In the genomic region with DNA sequence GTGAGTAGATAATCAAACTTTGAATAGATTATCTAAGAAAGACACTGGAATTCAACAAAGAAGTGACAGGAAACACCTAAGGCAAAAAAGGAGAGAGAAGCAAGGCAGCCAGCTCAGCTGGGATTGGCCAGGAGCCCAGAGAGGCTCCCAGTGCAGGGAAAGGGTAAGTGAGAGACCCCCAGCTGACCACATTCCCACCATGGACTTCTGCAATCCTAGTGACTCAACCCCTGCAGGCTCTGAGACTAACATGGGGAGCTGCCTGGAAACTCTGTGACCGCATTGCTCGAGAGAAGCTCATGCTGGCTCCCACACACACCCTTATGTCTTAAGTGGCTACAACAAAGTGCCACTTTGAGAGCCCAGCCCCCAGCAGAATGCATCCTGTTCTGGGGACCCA, we compare ENCODE assay signal across 18 cellular contexts.
DNase-seq lines count a peak whose midpoint lies in the region; TF ChIP-seq lines count a peak whose summit lies in the region.
"Had no signal": no experiment of that assay in that cellular context is flagged by ENCODE, and none has a peak within 500 bp of the region (broad histone marks: within the 10 kb centered on the region; RNA-seq: fewer than 3 reads in every experiment).

No MANE protein-coding gene starts in this region.

- no peak for TF ChIP-seq CTCF in GM10248 (IDR thresholded peaks at IDR 0.05; ENCODE audit: control extremely low read depth, extremely low read depth, low read depth, missing control alignments)

- no peak overlapping the region for H3K4me3 ChIP-seq in skeletal muscle cell (ENCODE audit: low read depth, low read length)
- H3K4me3 ChIP-seq: prostate gland, upper lobe of right lung had no signal

- peak; percentile 22 for DNase-seq in GM04503 (ENCODE audit: low read depth)
- peak; percentile 72 for DNase-seq in amniotic stem cell (lab: John Stamatoyannopoulos, UW)
- peak; percentile 15 for DNase-seq in fibroblast of peridontal ligament (ENCODE audit: extremely low read depth)
- DNase-seq in skeletal muscle cell (ENCODE audit: low read depth) = peak; percentile 95
- DNase-seq in ecto neural progenitor cell (ENCODE audit: low spot score) = no peak
- DNase-seq in GM10248 (ENCODE audit: extremely low spot score) = no peak
- DNase-seq in RPMI8226 = no peak
- DNase-seq: activated CD4-positive, alpha-beta T cell treated with anti-CD3 and anti-CD28 coated beads, Interleukin-2, amount 10 ng/mL, durations not matched to agents 24 days and 14 days; activated CD8-positive, alpha-beta memory T cell treated with anti-CD3 and anti-CD28 coated beads, Interleukin-2, amount 10 ng/mL, durations not matched to agents 7 days and 5 days; NCI-H187 treated with DMSO at 0.1 percent for 48 hours; NCI-H226; NCI-H82; nephron progenitor cell; PC-3; stimulated activated CD4-positive, alpha-beta T cell treated with anti-CD3 and anti-CD28 coated beads, Interleukin-12 subunit alpha, Interleukin-12 subunit beta, amount 100 ng/mL, for 4 hours; T-helper 1 cell; upper lobe of right lung had no signal

- CTCF ChIA-PET in GM10248 (lab: Yijun Ruan, JAX) = no interaction called here

- POLR2A ChIA-PET in GM10248 (lab: Yijun Ruan, JAX) = no interaction called here

Comparison
In these comparisons a context has a peak if more than half of its experiments do, and no peak if none do; other contexts are left out.
1. DNase-seq: peak in GM04503 (single experiment), amniotic stem cell (single experiment), fibroblast of peridontal ligament (single experiment) and skeletal muscle cell (single experiment); none in ecto neural progenitor cell (single experiment), GM10248 (single experiment) and RPMI8226 (single experiment).